ENCODE assay signal across 9 cellular contexts in the genomic region with DNA sequence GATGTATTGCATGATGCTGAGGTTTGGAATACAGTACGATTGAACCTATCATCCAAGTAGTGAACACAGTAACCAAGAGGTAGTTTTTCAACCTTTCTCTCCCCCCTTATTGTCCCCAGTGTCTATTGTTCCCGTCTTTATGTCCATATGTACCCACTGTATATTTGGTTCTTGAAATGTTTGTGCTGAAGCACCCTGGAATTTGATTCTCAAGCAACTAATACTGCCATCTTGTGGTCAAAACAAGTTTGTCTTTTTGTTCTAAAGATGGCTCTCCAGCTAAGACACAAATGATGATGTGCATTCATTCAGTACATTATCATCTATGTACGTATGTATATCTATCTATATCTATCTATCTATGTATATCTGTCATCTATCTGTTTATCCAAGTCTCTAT. TPM values are rescaled to one million over a fixed set of nuclear protein-coding genes. Genes with fewer than 3 reads are reported as not detected.
A peak's percentile ranks its signal among the peaks of the same experiment; 100 is the strongest.
DNase-seq lines count a peak whose midpoint lies in the region; ATAC-seq, FAIRE-seq and TF ChIP-seq lines count a peak whose summit lies in the region.
"Had no signal": no experiment of that assay in that cellular context is flagged by ENCODE, and none has a peak within 500 bp of the region (broad histone marks: within the 10 kb centered on the region; RNA-seq: fewer than 3 reads in every experiment).

No MANE protein-coding gene starts in this region.

- no peak overlapping the region for H2BK5ac ChIP-seq in IMR-90 (ENCODE audit: low read depth, low read length, poor library complexity, severe bottlenecking)

- no peak overlapping the region for H4K5ac ChIP-seq in IMR-90 (ENCODE audit: low read depth, low read length)

- H3K4me3 ChIP-seq in IMR-90 (ENCODE audit: insufficient read depth, low read depth, low read length) (no peak overlapping the region), epithelial cell of proximal tubule (ENCODE audit: low read depth, low read length) (no peak overlapping the region), parathyroid adenoma (ENCODE audit: low read depth, low read length) (no peak overlapping the region)

- no peak overlapping the region for H4K8ac ChIP-seq in IMR-90 (ENCODE audit: low read depth in 2 of 2, low read length in 2 of 2)

- H2AK5ac ChIP-seq in IMR-90 (ENCODE audit: low read depth, low read length), result no peak overlapping the region

- no peak overlapping the region for H3K56ac ChIP-seq in IMR-90 (ENCODE audit: extremely low read depth, insufficient read depth, low read length)

- H3K23ac ChIP-seq in IMR-90 (ENCODE audit: low read depth, low read length), result no peak overlapping the region

- H4K91ac ChIP-seq in IMR-90 (ENCODE audit: insufficient read depth, low read depth, low read length), result no peak overlapping the region

- TF ChIP-seq POLR2A in GM12892 (IDR thresholded peaks at IDR 0.05; ENCODE audit: low read depth, low read length), result no peak
- TF ChIP-seq POLR2A in IMR-90 (IDR thresholded peaks at IDR 0.05; ENCODE audit: low read depth, low read length), result no peak

- dilution Hi-C loops in IMR-90 (cut with HindIII; ENCODE audit: low sequenced_read_pairs, unreplicated experiment), result no loop called here

- H3K27me3 ChIP-seq in IMR-90 (ENCODE audit: control insufficient read depth, insufficient read depth, low read length), result peaks cover 2% of the 10 kb centered on the region; the same call in 1 of the 2 replicates
- H3K27me3 ChIP-seq in parathyroid adenoma (ENCODE audit: control insufficient read depth, insufficient read depth, low read length), result no peaks in the 10 kb centered on the region

- FAIRE-seq in GM12892 (lab: Jason Lieb, UNC), result peak; percentile 66

- intact Hi-C loops in IMR-90 (cut with micrococcal nuclease), result loop anchor here (5.0 kb wide), 1 partner anchor 993 kb away; no protein-coding TSS in a partner anchor

- no peaks in the 10 kb centered on the region for H3K79me2 ChIP-seq in parathyroid adenoma

- H2BK15ac ChIP-seq in IMR-90 (ENCODE audit: low read depth, low read length), result no peak overlapping the region

- H3K9me1 ChIP-seq in IMR-90 (ENCODE audit: insufficient read depth, low read length), result no peaks in the 10 kb centered on the region

- BruUV-seq in IMR-90 (replicated peaks; lab: Mats Ljungman, UMichigan), result no TSS peak

- peak; percentile 22 for DNase-seq in AG08395 (ENCODE audit: low spot score)
- DNase-seq in GM12892 (ENCODE audit: insufficient read length), result no peak
- peak; percentile 32 for DNase-seq in IMR-90
- peak; percentile 60 for DNase-seq in OCI-M1 (lab: John Stamatoyannopoulos, UW)
- DNase-seq in epithelial cell of proximal tubule (ENCODE audit: low read depth), result no peak
- no peak for DNase-seq in mucosa of gallbladder (ENCODE audit: low spot score)
- no peak for DNase-seq in activated CD4-positive, alpha-beta T cell treated with anti-CD3 and anti-CD28 coated beads, Interleukin-2, amount 50 U/mL, for 4 hours

- H2AFZ ChIP-seq in IMR-90 (replicated peaks; ENCODE audit: low read length, poor library complexity), result no peak overlapping the region
- H2AFZ ChIP-seq in parathyroid adenoma, result no peak overlapping the region

- H3K4me1 ChIP-seq in IMR-90 (ENCODE audit: control insufficient read depth, insufficient read depth, low read length) (no peaks in the 10 kb centered on the region), parathyroid adenoma (no peaks in the 10 kb centered on the region)

- TF ChIP-seq CTCF in IMR-90 (conservative IDR thresholded peaks at IDR 0.05; ENCODE audit: low read depth, low read length), result peak; percentile 55
- peak; percentile 55 for TF ChIP-seq CTCF in epithelial cell of proximal tubule (conservative IDR thresholded peaks at IDR 0.05; ENCODE audit: low read depth, low read length)
- peak; percentile 31 for TF ChIP-seq CTCF in parathyroid adenoma (IDR thresholded peaks at IDR 0.05)

- in situ Hi-C loops in IMR-90 (cut with MboI; ENCODE audit: low sequenced_read_pairs), result no loop called here

- no peak overlapping the region for H3K4ac ChIP-seq in IMR-90 (ENCODE audit: low read depth, low read length)

- H4K20me1 ChIP-seq in IMR-90 (ENCODE audit: insufficient read depth, low read length), result no peaks in the 10 kb centered on the region

- no peaks in the 10 kb centered on the region for H3K79me1 ChIP-seq in IMR-90 (ENCODE audit: low read depth in 1 of 2, low read length in 2 of 2)

- H3K18ac ChIP-seq in IMR-90 (ENCODE audit: low read depth, low read length), result no peak overlapping the region

- H3K9me3 ChIP-seq in IMR-90 (ENCODE audit: control insufficient read depth, insufficient read depth, low read length) (no peaks in the 10 kb centered on the region), parathyroid adenoma (ENCODE audit: control insufficient read depth, low read length) (no peaks in the 10 kb centered on the region)

- H3K9ac ChIP-seq in IMR-90 (ENCODE audit: low read depth, low read length), result no peak overlapping the region
- no peak overlapping the region for H3K9ac ChIP-seq in parathyroid adenoma

- no peak; the same call in 1 of the 2 replicates for TF ChIP-seq RAD21 in IMR-90 (IDR thresholded peaks at IDR 0.05; ENCODE audit: low read length)

- no peak overlapping the region for H3K14ac ChIP-seq in IMR-90 (replicated peaks; ENCODE audit: low read depth, low read length)

- POLR2A ChIA-PET in IMR-90 (lab: Charles Lee; ENCODE audit: unreplicated experiment), result no interaction called here

- no peak overlapping the region for H2BK120ac ChIP-seq in IMR-90 (ENCODE audit: low read depth, low read length)

- 0 out of 2 replicates have a peak, but pooled peaks have one; percentile 35 for ATAC-seq in IMR-90 (ENCODE audit: low read depth)
- ATAC-seq: stimulated activated naive CD8-positive, alpha-beta T cell treated with anti-CD3 and anti-CD28 coated beads, Interleukin-15, amount 100 ng/mL, for 72 hours had no signal

- CTCF ChIA-PET in IMR-90 (lab: Yijun Ruan, JAX), result interaction anchor here (0.6 to 0.7 kb wide), 3 partner anchors 11 to 355 kb away, joined by 5 to 7 read pairs (median 5); no protein-coding TSS in a partner anchor

- H3K36me3 ChIP-seq in IMR-90 (ENCODE audit: control insufficient read depth, insufficient read depth, low read length) (no peaks in the 10 kb centered on the region), parathyroid adenoma (ENCODE audit: control insufficient read depth, insufficient read depth, low read length) (no peaks in the 10 kb centered on the region)

- H3K4me2 ChIP-seq in IMR-90 (ENCODE audit: low read depth, low read length) (no peak overlapping the region), parathyroid adenoma (ENCODE audit: low read length) (no peak overlapping the region)

- H2AK9ac ChIP-seq in IMR-90 (replicated peaks; ENCODE audit: low read depth, low read length, poor library complexity), result no peak overlapping the region

- H3K27ac ChIP-seq in IMR-90 (ENCODE audit: insufficient read depth, low read length) (no peak overlapping the region), parathyroid adenoma (no peak overlapping the region)

- no peak overlapping the region for H2BK20ac ChIP-seq in IMR-90 (ENCODE audit: low read depth, low read length)

- no CpG with 5 or more reads among the region's 3 CpGs for WGBS in IMR-90 (ENCODE audit: extremely low coverage in 2 of 2, insufficient read length in 1 of 2), 2 experiments

TF ChIP-seq in IMR-90, 13 proteins besides CTCF, POLR2A, EP300 and RAD21:
- TF ChIP-seq, protein P1, sequence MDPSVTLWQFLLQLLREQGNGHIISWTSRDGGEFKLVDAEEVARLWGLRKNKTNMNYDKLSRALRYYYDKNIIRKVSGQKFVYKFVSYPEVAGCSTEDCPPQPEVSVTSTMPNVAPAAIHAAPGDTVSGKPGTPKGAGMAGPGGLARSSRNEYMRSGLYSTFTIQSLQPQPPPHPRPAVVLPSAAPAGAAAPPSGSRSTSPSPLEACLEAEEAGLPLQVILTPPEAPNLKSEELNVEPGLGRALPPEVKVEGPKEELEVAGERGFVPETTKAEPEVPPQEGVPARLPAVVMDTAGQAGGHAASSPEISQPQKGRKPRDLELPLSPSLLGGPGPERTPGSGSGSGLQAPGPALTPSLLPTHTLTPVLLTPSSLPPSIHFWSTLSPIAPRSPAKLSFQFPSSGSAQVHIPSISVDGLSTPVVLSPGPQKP (IDR thresholded peaks at IDR 0.05; ENCODE audit: borderline replicate concordance, low read depth, low read length), result no peak
- TF ChIP-seq MAZ (IDR thresholded peaks at IDR 0.05; ENCODE audit: borderline replicate concordance, low read depth, low read length) (no peak), FOS (IDR thresholded peaks at IDR 0.05; ENCODE audit: low read depth, low read length) (no peak), RCOR1 (IDR thresholded peaks at IDR 0.05; ENCODE audit: insufficient replicate concordance, low read length) (no peak)

RNA-seq across cellular contexts. Expression of a gene that starts 33.5 kb away (rescaled TPM):
- polyA plus RNA-seq in GM12892 (2012; ENCODE audit: missing spikeins), result not detected
- not detected in 2 replicates for total RNA-seq in IMR-90 (2012; rRNA removed)
- not detected in 2 replicates for polyA plus RNA-seq in IMR-90 (2012; rRNA removed)
- polyA plus RNA-seq in IMR-90 (2012; cell fraction: cytosol; rRNA removed), result not detected in 2 replicates
- not detected in 2 replicates for polyA plus RNA-seq in IMR-90 (2012; cell fraction: nucleus; rRNA removed; ENCODE audit: low replicate concordance)
- not detected in 2 replicates for total RNA-seq in epithelial cell of proximal tubule
- total RNA-seq in mucosa of gallbladder, result 0.95 TPM

Comparison
In these comparisons a context has a peak if more than half of its experiments do, and no peak if none do; other contexts are left out.
1. DNase-seq: peak in AG08395 (single experiment), IMR-90 (single experiment) and OCI-M1 (single experiment); none in GM12892 (single experiment), epithelial cell of proximal tubule (single experiment), mucosa of gallbladder (single experiment) and activated CD4-positive, alpha-beta T cell treated with anti-CD3 and anti-CD28 coated beads, Interleukin-2, amount 50 U/mL, for 4 hours (0 of 2).
2. Peak in every context shown above with its lines, with median percentiles within 50 percentile points of each other: CTCF ChIP-seq.